ENCODE assay signal across 19 cellular contexts in genomic region chr4:94490437-94490836, GRCh38.
"Had no signal": no experiment of that assay in that cellular context is flagged by ENCODE, and none has a peak within 500 bp of the region (broad histone marks: within the 10 kb centered on the region; RNA-seq: fewer than 3 reads in every experiment).

No MANE protein-coding gene starts in this region.

- H3K4me3 ChIP-seq: left lung, thoracic aorta, upper lobe of left lung had no signal

- H3K27ac ChIP-seq: left lung, upper lobe of left lung, WERI-Rb-1 had no signal

- H3K36me3 ChIP-seq: left lung, thoracic aorta, upper lobe of left lung, WERI-Rb-1 had no signal

- H3K9me3 Mint-ChIP-seq: activated naive CD8-positive, alpha-beta T cell treated with anti-CD3 and anti-CD28 coated beads for 36 hours; activated T-cell treated with anti-CD3 and anti-CD28 coated beads, Interleukin-2, amount 50 U/mL, for 4 hours; activated T-helper 2 cell treated with anti-CD3 and anti-CD28 coated beads, Interferon-gamma antibody, Interleukin-2, Interleukin-4, amounts not matched to agents 10 μg/mL and 5 μg/mL and 100 μg/mL, durations not matched to agents 14 hours and 24 hours and 36 hours; nephron progenitor cell; T-cell; T-helper 2 cell treated with Interferon-gamma antibody and Interleukin-4, amounts not matched to agents 5 μg/mL and 100 μg/mL, for 36 hours had no signal

- DNase-seq: activated CD4-positive, alpha-beta T cell treated with anti-CD3 and anti-CD28 coated beads for 1 hour; activated naive CD4-positive, alpha-beta T cell treated with Interleukin-2 at 50 U/mL for 16 hours; activated naive CD8-positive, alpha-beta T cell treated with anti-CD3 and anti-CD28 coated beads for 36 hours; activated T-cell treated with anti-CD3 and anti-CD28 coated beads, Interleukin-2, amount 50 U/mL, for 4 hours; amniotic stem cell; erythroblast; foreskin fibroblast; kidney glomerular epithelial cell; left lung; nephron progenitor cell; posterior cingulate gyrus; stimulated activated CD4-positive, alpha-beta T cell treated with anti-CD3 and anti-CD28 coated beads, Interleukin-4, amount 100 ng/mL, for 24 hours; stimulated activated naive CD4-positive, alpha-beta T cell treated with Interleukin-2 at 50 U/mL for 16 hours; T-cell; upper lobe of left lung; WERI-Rb-1 had no signal

- H3K27ac Mint-ChIP-seq: activated naive CD8-positive, alpha-beta T cell treated with anti-CD3 and anti-CD28 coated beads for 36 hours; activated T-helper 2 cell treated with anti-CD3 and anti-CD28 coated beads, Interferon-gamma antibody, Interleukin-2, Interleukin-4, amounts not matched to agents 10 μg/mL and 5 μg/mL and 100 μg/mL, durations not matched to agents 14 hours and 24 hours and 36 hours; nephron progenitor cell; T-cell; T-helper 2 cell treated with Interferon-gamma antibody and Interleukin-4, amounts not matched to agents 5 μg/mL and 100 μg/mL, for 36 hours had no signal

- H3K27me3 ChIP-seq: left lung, upper lobe of left lung had no signal

- H3K4me3 Mint-ChIP-seq: activated naive CD8-positive, alpha-beta T cell treated with anti-CD3 and anti-CD28 coated beads for 36 hours; activated T-cell treated with anti-CD3 and anti-CD28 coated beads, Interleukin-2, amount 50 U/mL, for 4 hours; nephron progenitor cell; T-cell; T-helper 2 cell treated with Interferon-gamma antibody and Interleukin-4, amounts not matched to agents 5 μg/mL and 100 μg/mL, for 36 hours had no signal

- H3K9me3 ChIP-seq: left lung, thoracic aorta, upper lobe of left lung had no signal

- H3K4me1 Mint-ChIP-seq: activated naive CD8-positive, alpha-beta T cell treated with anti-CD3 and anti-CD28 coated beads for 36 hours had no signal

- H3K27me3 Mint-ChIP-seq: activated naive CD8-positive, alpha-beta T cell treated with anti-CD3 and anti-CD28 coated beads for 36 hours; T-cell had no signal

- ATAC-seq: activated T-cell treated with anti-CD3 and anti-CD28 coated beads, Interleukin-2, amount 50 U/mL, for 4 hours; left lung; T-cell had no signal
